In genomic region chr6:32854376-32855178, GRCh38 we compare ENCODE assay signal across 1 cellular context.
TF ChIP-seq lines count a peak whose summit lies in the region.

No MANE protein-coding gene starts in this region.

TF ChIP-seq in GM23338, 12 proteins besides CTCF, POLR2A, EP300 and RAD21 (continued from another document):
- TF ChIP-seq ZNF462 (CRISPR knock-in tag; IDR thresholded peaks at IDR 0.05) = no peak
- TF ChIP-seq ZNF331 (CRISPR knock-in tag; IDR thresholded peaks at IDR 0.05; ENCODE audit: low read depth) = no peak
- TF ChIP-seq ZNF114 (CRISPR knock-in tag; IDR thresholded peaks at IDR 0.05) = no peak
- no peak for TF ChIP-seq JUNB (IDR thresholded peaks at IDR 0.05; ENCODE audit: unreplicated experiment)
- no peak for TF ChIP-seq EZH2phosphoT487 (IDR thresholded peaks at IDR 0.05; ENCODE audit: unreplicated experiment)
- no peak for TF ChIP-seq NANOG (IDR thresholded peaks at IDR 0.05; ENCODE audit: borderline replicate concordance)
- no peak for TF ChIP-seq POLR2AphosphoS5 (IDR thresholded peaks at IDR 0.05; ENCODE audit: low read depth)
- no peak for TF ChIP-seq REST (IDR thresholded peaks at IDR 0.05; ENCODE audit: unreplicated experiment)
TF ChIP-seq in GM23338: peak in this region for 0.
